ENCODE assay signal across 1 cellular context in genomic region chr4:128809477-128810330, GRCh38.
A peak's percentile ranks its signal among the peaks of the same experiment; 100 is the strongest.
TF ChIP-seq lines count a peak whose summit lies in the region.

JADE1 (plus strand) TSS chr4:128809700; CDS start chr4:128831759, 22,059 bp downstream.

TF ChIP-seq in K562, 482 proteins besides CTCF, POLR2A, EP300 and RAD21 (continued from another document and continues in another):
- no peak for TF ChIP-seq ARID3B (CRISPR knock-in tag; IDR thresholded peaks at IDR 0.05; ENCODE audit: borderline replicate concordance)
- TF ChIP-seq PHF20 (IDR thresholded peaks at IDR 0.05; ENCODE audit: partially characterized antibody) = no peak
- no peak for TF ChIP-seq CBX1 (IDR thresholded peaks at IDR 0.05; ENCODE audit: low read depth)
- TF ChIP-seq EZH2 (IDR thresholded peaks at IDR 0.05; ENCODE audit: borderline replicate concordance, low read depth, low read length) = no peak
- no peak for TF ChIP-seq YBX1 (IDR thresholded peaks at IDR 0.05)
- peak; percentile 73; the same call in 1 of the 2 replicates for TF ChIP-seq RNF2 (IDR thresholded peaks at IDR 0.05)
- peak; percentile 87 for TF ChIP-seq RB1 (IDR thresholded peaks at IDR 0.05; ENCODE audit: low read depth)
- TF ChIP-seq ZMIZ1 (IDR thresholded peaks at IDR 0.05; ENCODE audit: low read depth in 2 of 2, low read length in 2 of 2) = peak in 1 of 2 experiments; percentile 18; a peak in 1 of 4 replicates
- no peak for TF ChIP-seq CREB3 (tag; conservative IDR thresholded peaks at IDR 0.05; ENCODE audit: low read depth)
- TF ChIP-seq ARHGAP35 (IDR thresholded peaks at IDR 0.05; ENCODE audit: partially characterized antibody) = no peak
- TF ChIP-seq TGIF2 (CRISPR knock-in tag; IDR thresholded peaks at IDR 0.05) = no peak
- no peak for TF ChIP-seq KAT2B (IDR thresholded peaks at IDR 0.05; ENCODE audit: low read depth, low read length)
- peak; percentile 71 for TF ChIP-seq ZFX (CRISPR knock-in tag; IDR thresholded peaks at IDR 0.05)
- no peak for TF ChIP-seq PHTF2 (CRISPR knock-in tag; IDR thresholded peaks at IDR 0.05)
- no peak for TF ChIP-seq THAP7 (CRISPR knock-in tag; IDR thresholded peaks at IDR 0.05)
- peak; percentile 39; the same call in 1 of the 2 replicates for TF ChIP-seq MBD2 (IDR thresholded peaks at IDR 0.05; ENCODE audit: borderline replicate concordance, low read depth)
- no peak for TF ChIP-seq THRA (IDR thresholded peaks at IDR 0.05)
- no peak for TF ChIP-seq REST (CRISPR knock-in tag; IDR thresholded peaks at IDR 0.05; ENCODE audit: low read depth)
- no peak for TF ChIP-seq TSHZ1 (CRISPR knock-in tag; IDR thresholded peaks at IDR 0.05)
- no peak for TF ChIP-seq BMI1 (IDR thresholded peaks at IDR 0.05; ENCODE audit: low read length)
- peak; percentile 85 for TF ChIP-seq CTBP1 (IDR thresholded peaks at IDR 0.05; ENCODE audit: borderline replicate concordance)
- TF ChIP-seq PPARD (CRISPR knock-in tag; IDR thresholded peaks at IDR 0.05) = no peak
- no peak for TF ChIP-seq MAFG (tag; conservative IDR thresholded peaks at IDR 0.05)
- peak; percentile 87 for TF ChIP-seq HMGN3 (IDR thresholded peaks at IDR 0.05; ENCODE audit: borderline replicate concordance, extremely low read depth, insufficient read length, low read depth, low read length)
- TF ChIP-seq ZBTB5 (IDR thresholded peaks at IDR 0.05) = no peak
- no peak for TF ChIP-seq E2F3 (CRISPR knock-in tag; IDR thresholded peaks at IDR 0.05)
- no peak for TF ChIP-seq SNAPC5 (CRISPR knock-in tag; IDR thresholded peaks at IDR 0.05)
- TF ChIP-seq MCM5 (IDR thresholded peaks at IDR 0.05; ENCODE audit: low read depth) = no peak
- no peak for TF ChIP-seq TRIM28 (IDR thresholded peaks at IDR 0.05)
- no peak for TF ChIP-seq JUN (IDR thresholded peaks at IDR 0.05; ENCODE audit: borderline replicate concordance, low read depth, low read length)
- TF ChIP-seq JUN (CRISPR knock-in tag; IDR thresholded peaks at IDR 0.05; ENCODE audit: borderline replicate concordance) = no peak
- TF ChIP-seq ATF4 (CRISPR knock-in tag; IDR thresholded peaks at IDR 0.05) = no peak
- no peak for TF ChIP-seq ZBTB34 (CRISPR knock-in tag; IDR thresholded peaks at IDR 0.05)
- no peak for TF ChIP-seq ZNF282 (CRISPR knock-in tag; IDR thresholded peaks at IDR 0.05)
